16 cellular contexts compared by ENCODE assay signal in genomic region chr4:16894406-16894805, GRCh38. TPM values are rescaled to one million over a fixed set of nuclear protein-coding genes. Genes with fewer than 3 reads are reported as not detected.
DNase-seq lines count a peak whose midpoint lies in the region; ATAC-seq and TF ChIP-seq lines count a peak whose summit lies in the region.
"Had no signal": no experiment of that assay in that cellular context is flagged by ENCODE, and none has a peak within 500 bp of the region (broad histone marks: within the 10 kb centered on the region; RNA-seq: fewer than 3 reads in every experiment).

No MANE protein-coding gene starts in this region.

- no peak overlapping the region for H4K8ac ChIP-seq in IMR-90 (ENCODE audit: low read depth in 2 of 2, low read length in 2 of 2)

- CTCF ChIA-PET in IMR-90 (lab: Yijun Ruan, JAX) = interaction anchor here (1.1 kb wide), 1 partner anchor 56 kb away, joined by 3 read pairs; no protein-coding TSS in a partner anchor

- no peaks in the 10 kb centered on the region for H3K27me3 Mint-ChIP-seq in neural progenitor cell (ENCODE audit: insufficient read depth, low read depth)

- TF ChIP-seq POLR2A in IMR-90 (IDR thresholded peaks at IDR 0.05; ENCODE audit: low read depth, low read length) = no peak

- H3K79me1 ChIP-seq in IMR-90 (ENCODE audit: low read depth in 1 of 2, low read length in 2 of 2) = peaks cover 8 to 32% of the 10 kb centered on the region in 2 experiments; a peak in 3 of 4 replicates

- no peak overlapping the region for H2AK9ac ChIP-seq in IMR-90 (replicated peaks; ENCODE audit: low read depth, low read length, poor library complexity)

- H2AFZ ChIP-seq in IMR-90 (replicated peaks; ENCODE audit: low read length, poor library complexity) (no peak overlapping the region), neural progenitor cell (replicated peaks) (peak overlapping the region; percentile 0)

- H2BK120ac ChIP-seq in IMR-90 (ENCODE audit: low read depth, low read length) = peak overlapping the region; percentile 24; the same call in 1 of the 2 replicates

- H2BK20ac ChIP-seq in IMR-90 (ENCODE audit: low read depth, low read length) = no peak overlapping the region

- peak overlapping the region in 9 of 11 experiments; percentile 28 to 78 (median 65); a peak in 11 of 22 replicates for H3K4me2 ChIP-seq in BLaER1 treated with 17β-estradiol and CSF1 and Interleukin-3, amounts not matched to agents 10 nM and 100 nM
- 0 out of 2 replicates have a peak overlapping the region, but pooled peaks have one; percentile 36 for H3K4me2 ChIP-seq in IMR-90 (ENCODE audit: low read depth, low read length)
- peak overlapping the region; percentile 7 for H3K4me2 ChIP-seq in neural progenitor cell

- DNase-seq in IMR-90 = peak; percentile 47
- peak; percentile 54 for DNase-seq in fibroblast of mammary gland (ENCODE audit: low read depth)
- DNase-seq in neural progenitor cell (ENCODE audit: low spot score) = no peak
- no peak for DNase-seq in colonic mucosa
- DNase-seq in NCI-H1436 (lab: John Stamatoyannopoulos, UW) = no peak
- no peak for DNase-seq in activated naive CD4-positive, alpha-beta T cell (lab: John Stamatoyannopoulos, UW)
- DNase-seq in ecto neural progenitor cell (ENCODE audit: low spot score) = no peak
- DNase-seq: activated gamma-delta T cell, brain microvascular endothelial cell, DND-41, hypothalamus, NCI-H2227 treated with DMSO at 0.1 percent for 48 hours, posterior cingulate gyrus had no signal

- peak overlapping the region; percentile 60 for H3K4me3 Mint-ChIP-seq in neural progenitor cell

- ATAC-seq in IMR-90 (ENCODE audit: low read depth) = no peak
- ATAC-seq: GM12878 had no signal

- dilution Hi-C loops in IMR-90 (cut with HindIII; ENCODE audit: low sequenced_read_pairs, unreplicated experiment) = no loop called here

- no peaks in the 10 kb centered on the region for H3K9me3 Mint-ChIP-seq in neural progenitor cell

- H4K91ac ChIP-seq in IMR-90 (ENCODE audit: insufficient read depth, low read depth, low read length) = no peak overlapping the region

- peaks cover 7% of the 10 kb centered on the region for H3K36me3 Mint-ChIP-seq in neural progenitor cell

- H3K4me3 ChIP-seq in BLaER1 treated with 17β-estradiol and CSF1 and Interleukin-3, amounts not matched to agents 10 nM and 100 nM = no peak overlapping the region
- H3K4me3 ChIP-seq in IMR-90 (ENCODE audit: insufficient read depth, low read depth, low read length) = no peak overlapping the region
- H3K4me3 ChIP-seq in fibroblast of mammary gland (ENCODE audit: control insufficient read depth, low read depth, low read length) = no peak overlapping the region
- no peak overlapping the region for H3K4me3 ChIP-seq in neural progenitor cell
- no peak overlapping the region for H3K4me3 ChIP-seq in colonic mucosa
- H3K4me3 ChIP-seq: GM12878 had no signal

- BruUV-seq in IMR-90 (replicated peaks; lab: Mats Ljungman, UMichigan) = no TSS peak

- no peak for TF ChIP-seq RAD21 in IMR-90 (IDR thresholded peaks at IDR 0.05; ENCODE audit: low read length)

- H3K9me3 ChIP-seq in BLaER1 treated with 17β-estradiol and CSF1 and Interleukin-3, amounts not matched to agents 10 nM and 100 nM (replicated peaks in 1 of 11) = no peaks in the 10 kb centered on the region
- H3K9me3 ChIP-seq in IMR-90 (ENCODE audit: control insufficient read depth, insufficient read depth, low read length) = no peaks in the 10 kb centered on the region
- no peaks in the 10 kb centered on the region for H3K9me3 ChIP-seq in neural progenitor cell (ENCODE audit: low read depth)
- no peaks in the 10 kb centered on the region for H3K9me3 ChIP-seq in colonic mucosa
- H3K9me3 ChIP-seq: tibial nerve had no signal

- H3K36me3 ChIP-seq in BLaER1 treated with 17β-estradiol and CSF1 and Interleukin-3, amounts not matched to agents 10 nM and 100 nM = no peaks in the 10 kb centered on the region
- no peaks in the 10 kb centered on the region for H3K36me3 ChIP-seq in IMR-90 (ENCODE audit: control insufficient read depth, insufficient read depth, low read length)
- H3K36me3 ChIP-seq in neural progenitor cell = no peaks in the 10 kb centered on the region
- no peaks in the 10 kb centered on the region for H3K36me3 ChIP-seq in colonic mucosa
- H3K36me3 ChIP-seq: brain microvascular endothelial cell, tibial nerve had no signal

- in situ Hi-C loops in IMR-90 (cut with MboI; ENCODE audit: low sequenced_read_pairs) = no loop called here

- no peak overlapping the region for H3K23ac ChIP-seq in IMR-90 (ENCODE audit: low read depth, low read length)

- peaks cover 12% of the 10 kb centered on the region for H3F3A ChIP-seq in neural progenitor cell (ENCODE audit: low read depth)

- H3K56ac ChIP-seq in IMR-90 (ENCODE audit: extremely low read depth, insufficient read depth, low read length) = no peak overlapping the region

- H3K27ac ChIP-seq in BLaER1 treated with 17β-estradiol and CSF1 and Interleukin-3, amounts not matched to agents 10 nM and 100 nM = peak overlapping the region in 3 of 11 experiments; percentile 60 to 78 (median 71); a peak in 2 of 22 replicates
- peak overlapping the region; percentile 11; the same call in 1 of the 2 replicates for H3K27ac ChIP-seq in IMR-90 (ENCODE audit: insufficient read depth, low read length)
- H3K27ac ChIP-seq in neural progenitor cell = no peak overlapping the region
- no peak overlapping the region for H3K27ac ChIP-seq in colonic mucosa
- H3K27ac ChIP-seq: brain microvascular endothelial cell had no signal

- H3K4me1 ChIP-seq in BLaER1 treated with 17β-estradiol and CSF1 and Interleukin-3, amounts not matched to agents 10 nM and 100 nM = peaks cover 28 to 52% (median 36%) of the 10 kb centered on the region in 10 experiments
- peaks cover 6% of the 10 kb centered on the region for H3K4me1 ChIP-seq in IMR-90 (ENCODE audit: control insufficient read depth, insufficient read depth, low read length)
- H3K4me1 ChIP-seq in neural progenitor cell = peaks cover 46% of the 10 kb centered on the region
- no peaks in the 10 kb centered on the region for H3K4me1 ChIP-seq in colonic mucosa

- TF ChIP-seq CTCF in IMR-90 (conservative IDR thresholded peaks at IDR 0.05; ENCODE audit: low read depth, low read length) (no peak), fibroblast of mammary gland (conservative IDR thresholded peaks at IDR 0.05; ENCODE audit: control insufficient read depth, insufficient read depth, low read depth, low read length) (no peak), neural progenitor cell (IDR thresholded peaks at IDR 0.05) (no peak), colonic mucosa (IDR thresholded peaks at IDR 0.05) (no peak)

- H2BK15ac ChIP-seq in IMR-90 (ENCODE audit: low read depth, low read length) = no peak overlapping the region

- H3K4ac ChIP-seq in IMR-90 (ENCODE audit: low read depth, low read length) = peak overlapping the region; percentile 28; the same call in 1 of the 2 replicates

- POLR2A ChIA-PET in IMR-90 (lab: Charles Lee; ENCODE audit: unreplicated experiment) = no interaction called here

- H3K14ac ChIP-seq in IMR-90 (replicated peaks; ENCODE audit: low read depth, low read length) = peak overlapping the region; percentile 7; the same call in 1 of the 2 replicates

- peaks cover 22% of the 10 kb centered on the region for H3K79me2 ChIP-seq in neural progenitor cell (ENCODE audit: low read depth)

- H3K18ac ChIP-seq in IMR-90 (ENCODE audit: low read depth, low read length) = 0 out of 2 replicates have a peak overlapping the region, but pooled peaks have one; percentile 2

- peaks cover 67% of the 10 kb centered on the region for H3K4me1 Mint-ChIP-seq in neural progenitor cell

- H2BK5ac ChIP-seq in IMR-90 (ENCODE audit: low read depth, low read length, poor library complexity, severe bottlenecking) = peak overlapping the region; percentile 29

- peaks cover 0 to 5% (median 0%) of the 10 kb centered on the region in 11 experiments; a peak in 4 of 22 replicates for H3K27me3 ChIP-seq in BLaER1 treated with 17β-estradiol and CSF1 and Interleukin-3, amounts not matched to agents 10 nM and 100 nM
- H3K27me3 ChIP-seq in IMR-90 (ENCODE audit: control insufficient read depth, insufficient read depth, low read length) = no peaks in the 10 kb centered on the region
- no peaks in the 10 kb centered on the region for H3K27me3 ChIP-seq in neural progenitor cell
- H3K27me3 ChIP-seq in colonic mucosa = no peaks in the 10 kb centered on the region
- H3K27me3 ChIP-seq: brain microvascular endothelial cell, tibial nerve had no signal

- H3K9ac ChIP-seq in BLaER1 treated with 17β-estradiol and CSF1 and Interleukin-3, amounts not matched to agents 10 nM and 100 nM = no peak overlapping the region
- H3K9ac ChIP-seq in IMR-90 (ENCODE audit: low read depth, low read length) (0 out of 2 replicates have a peak overlapping the region, but pooled peaks have one; percentile 41), neural progenitor cell (no peak overlapping the region), colonic mucosa (ENCODE audit: low read depth in 2 of 2, low read length in 2 of 2) (no peak overlapping the region)

- H4K20me1 ChIP-seq in BLaER1 treated with 17β-estradiol and CSF1 and Interleukin-3, amounts not matched to agents 10 nM and 100 nM = no peaks in the 10 kb centered on the region
- no peaks in the 10 kb centered on the region for H4K20me1 ChIP-seq in IMR-90 (ENCODE audit: insufficient read depth, low read length)
- H4K20me1 ChIP-seq in neural progenitor cell (ENCODE audit: low read depth) = no peaks in the 10 kb centered on the region

- no peak overlapping the region for H4K5ac ChIP-seq in IMR-90 (ENCODE audit: low read depth, low read length)

- no peak overlapping the region for H2AK5ac ChIP-seq in IMR-90 (ENCODE audit: low read depth, low read length)

- intact Hi-C loops in IMR-90 (cut with micrococcal nuclease) (loop anchor here (10.0 kb wide), 3 partner anchors 270 to 600 kb away; no protein-coding TSS in a partner anchor), colonic mucosa (cut with DNase I) (no loop called here)

- no CpG with 5 or more reads among the region's 1 CpG for WGBS in IMR-90 (ENCODE audit: extremely low coverage in 2 of 2, insufficient read length in 1 of 2), 2 experiments

- H3K9me1 ChIP-seq in IMR-90 (ENCODE audit: insufficient read depth, low read length) = no peaks in the 10 kb centered on the region

- H3K27ac Mint-ChIP-seq in neural progenitor cell = peak overlapping the region; percentile 99

TF ChIP-seq in IMR-90, 13 proteins besides CTCF, POLR2A, EP300 and RAD21 (continues in another document):
- TF ChIP-seq SMC3 (IDR thresholded peaks at IDR 0.05; ENCODE audit: low read depth, low read length) (no peak), MXI1 (IDR thresholded peaks at IDR 0.05; ENCODE audit: borderline replicate concordance, low read depth, low read length) (no peak)

RNA-seq across cellular contexts. Expression of gene LDB2, which starts 4.0 kb away (rescaled TPM):
- total RNA-seq in IMR-90 (2012; rRNA removed) (92.8 and 116 TPM in 2 replicates), neural progenitor cell (ENCODE audit: low replicate concordance) (13.2 and 24.3 TPM in 2 replicates), colonic mucosa (1 to 10 TPM; 3.2 to 7.9 TPM)
- polyA plus RNA-seq in IMR-90 (2012; rRNA removed) = 54.7 and 67.9 TPM in 2 replicates
- 46.8 and 76.7 TPM in 2 replicates for polyA plus RNA-seq in IMR-90 (2012; cell fraction: cytosol; rRNA removed)
- polyA plus RNA-seq in IMR-90 (2012; cell fraction: nucleus; rRNA removed; ENCODE audit: low replicate concordance) = 29.8 and 111 TPM in 2 replicates
- polyA plus RNA-seq: GM12878 had no signal

Comparison
In these comparisons a context has a peak if more than half of its experiments do, and no peak if none do; other contexts are left out.
1. H3K4me2 ChIP-seq: peak in every context shown above with its lines; median percentile 65 in BLaER1 treated with 17β-estradiol and CSF1 and Interleukin-3, amounts not matched to agents 10 nM and 100 nM; 36 in IMR-90; 7 in neural progenitor cell.
2. DNase-seq: peak in IMR-90 (single experiment) and fibroblast of mammary gland (single experiment); none in neural progenitor cell (single experiment), colonic mucosa (single experiment), NCI-H1436 (single experiment), activated naive CD4-positive, alpha-beta T cell (0 of 4) and ecto neural progenitor cell (single experiment).